ENCODE assay signal across 1 cellular context in the genomic region with DNA sequence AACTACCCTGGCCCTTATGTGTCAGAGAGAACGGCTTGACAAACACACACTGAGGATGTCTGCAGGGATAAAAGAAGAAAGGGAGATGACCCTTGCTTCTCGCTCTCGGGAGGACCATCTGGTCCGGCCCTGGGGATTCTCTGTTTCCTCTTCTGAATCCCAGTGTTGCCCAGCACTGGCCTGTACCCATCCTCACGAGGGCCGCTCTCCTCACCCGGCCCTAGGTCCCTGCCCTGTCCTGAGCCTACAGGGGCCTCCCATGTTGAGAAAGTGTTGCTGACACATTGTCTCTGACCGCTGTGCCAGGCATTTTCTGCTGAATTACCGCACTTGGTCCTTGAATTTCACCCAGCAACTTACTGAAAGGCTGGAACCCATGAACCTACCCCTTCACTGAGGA.
TF ChIP-seq lines count a peak whose summit lies in the region.

No MANE protein-coding gene starts in this region.

TF ChIP-seq in SK-N-SH, 30 proteins besides CTCF, POLR2A, EP300 and RAD21:
- TF ChIP-seq GABPA (IDR thresholded peaks at IDR 0.05; ENCODE audit: low read depth) (no peak), CHD2 (IDR thresholded peaks at IDR 0.05; ENCODE audit: low read length, partially characterized antibody) (no peak), GATA2 (CRISPR knock-in tag; IDR thresholded peaks at IDR 0.05) (no peak), NRF1 (IDR thresholded peaks at IDR 0.05; ENCODE audit: low read depth, low read length) (no peak), FOXM1 (IDR thresholded peaks at IDR 0.05; ENCODE audit: low read depth) (no peak), MEF2A (IDR thresholded peaks at IDR 0.05; ENCODE audit: borderline replicate concordance, low read depth) (no peak), TEAD4 (IDR thresholded peaks at IDR 0.05; ENCODE audit: borderline replicate concordance, insufficient read depth) (no peak), POLR2AphosphoS5 (IDR thresholded peaks at IDR 0.05; ENCODE audit: low read depth, low read length) (no peak), ELF1 (IDR thresholded peaks at IDR 0.05) (no peak)
- TF ChIP-seq, protein P1, sequence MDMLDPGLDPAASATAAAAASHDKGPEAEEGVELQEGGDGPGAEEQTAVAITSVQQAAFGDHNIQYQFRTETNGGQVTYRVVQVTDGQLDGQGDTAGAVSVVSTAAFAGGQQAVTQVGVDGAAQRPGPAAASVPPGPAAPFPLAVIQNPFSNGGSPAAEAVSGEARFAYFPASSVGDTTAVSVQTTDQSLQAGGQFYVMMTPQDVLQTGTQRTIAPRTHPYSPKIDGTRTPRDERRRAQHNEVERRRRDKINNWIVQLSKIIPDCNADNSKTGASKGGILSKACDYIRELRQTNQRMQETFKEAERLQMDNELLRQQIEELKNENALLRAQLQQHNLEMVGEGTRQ (IDR thresholded peaks at IDR 0.05; ENCODE audit: borderline replicate concordance, low read depth, low read length), result no peak
TF ChIP-seq in SK-N-SH: peak in this region for 0.
